14 cellular contexts compared by ENCODE assay signal in the genomic region with DNA sequence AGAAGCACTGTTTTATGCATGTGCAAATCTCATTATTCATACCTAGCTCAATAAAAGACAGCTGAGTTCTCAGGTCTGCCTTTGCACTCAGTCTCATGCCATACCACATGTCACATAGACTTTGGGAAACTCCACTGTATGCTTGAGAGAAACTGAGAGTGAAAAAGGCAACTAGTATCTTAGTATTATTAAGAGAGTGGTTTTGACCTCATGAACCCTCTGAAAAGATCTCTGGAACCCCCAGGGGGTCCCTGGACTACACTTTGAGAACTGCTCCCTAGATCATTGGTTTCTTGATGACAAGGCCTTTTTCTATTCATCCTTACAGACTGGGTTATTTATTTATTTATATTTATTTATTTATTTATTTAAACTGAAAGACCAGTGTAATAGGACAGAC. TPM values are rescaled to one million over a fixed set of nuclear protein-coding genes. Genes with fewer than 3 reads are reported as not detected.
DNase-seq lines count a peak whose midpoint lies in the region; ATAC-seq and TF ChIP-seq lines count a peak whose summit lies in the region.
"Had no signal": no experiment of that assay in that cellular context is flagged by ENCODE, and none has a peak within 500 bp of the region (broad histone marks: within the 10 kb centered on the region; RNA-seq: fewer than 3 reads in every experiment).

No MANE protein-coding gene starts in this region.

- no peaks in the 10 kb centered on the region for H3K27me3 ChIP-seq in upper lobe of right lung

- H3K9me3 Mint-ChIP-seq in stimulated activated naive CD8-positive, alpha-beta T cell treated with anti-CD3 and anti-CD28 coated beads, Interleukin-15, amount 100 ng/mL, for 72 hours = no peaks in the 10 kb centered on the region

- no peak overlapping the region for H3K27ac Mint-ChIP-seq in stimulated activated naive CD8-positive, alpha-beta T cell treated with anti-CD3 and anti-CD28 coated beads, Interleukin-15, amount 100 ng/mL, for 72 hours

- no peaks in the 10 kb centered on the region for H3K9me3 ChIP-seq in upper lobe of right lung

- ATAC-seq in GM21825 (IDR thresholded peaks at IDR 0.05; ENCODE audit: unreplicated experiment) (peak; percentile 48), HG03439 (IDR thresholded peaks at IDR 0.05; ENCODE audit: unreplicated experiment) (peak; percentile 40), upper lobe of right lung (no peak)
- peak; percentile 92 for ATAC-seq in stimulated activated naive CD8-positive, alpha-beta T cell treated with anti-CD3 and anti-CD28 coated beads, Interleukin-15, amount 100 ng/mL, for 72 hours

- no peak overlapping the region for H3K27ac ChIP-seq in upper lobe of right lung
- H3K27ac ChIP-seq: coronary artery had no signal

- no peak overlapping the region for H3K4me3 ChIP-seq in upper lobe of right lung
- H3K4me3 ChIP-seq: coronary artery, lung had no signal

- H3K4me1 ChIP-seq in upper lobe of right lung = no peaks in the 10 kb centered on the region

- peak; percentile 10 for DNase-seq in stimulated activated CD4-positive, alpha-beta T cell treated with anti-CD3 and anti-CD28 coated beads, Interleukin-15, amount 100 ng/mL, for 24 hours
- DNase-seq in stimulated activated CD4-positive, alpha-beta T cell treated with anti-CD3 and anti-CD28 coated beads, Interleukin-12 subunit alpha, Interleukin-12 subunit beta, amount 100 ng/mL, for 4 hours = no peak
- DNase-seq in stimulated activated naive CD8-positive, alpha-beta T cell treated with anti-CD3 and anti-CD28 coated beads, Interleukin-15, amount 100 ng/mL, for 72 hours = peak; percentile 27 to 49
- DNase-seq in upper lobe of right lung (no peak), globus pallidus (ENCODE audit: low spot score) (no peak), COLO668 (lab: John Stamatoyannopoulos, UW; ENCODE audit: unreplicated experiment) (no peak)
- DNase-seq: activated gamma-delta T cell treated with Interleukin-2 at 50 U/mL for 16 hours, NCI-H1105 treated with DMSO at 0.1 percent for 48 hours, OCI-M1 had no signal

- no peaks in the 10 kb centered on the region for H3K36me3 ChIP-seq in upper lobe of right lung

- peaks cover 58% of the 10 kb centered on the region for H3K4me1 Mint-ChIP-seq in stimulated activated naive CD8-positive, alpha-beta T cell treated with anti-CD3 and anti-CD28 coated beads, Interleukin-15, amount 100 ng/mL, for 72 hours

- no peak overlapping the region for H3K4me3 Mint-ChIP-seq in stimulated activated naive CD8-positive, alpha-beta T cell treated with anti-CD3 and anti-CD28 coated beads, Interleukin-15, amount 100 ng/mL, for 72 hours

- no peak for TF ChIP-seq CTCF in upper lobe of right lung (IDR thresholded peaks at IDR 0.05)

- peaks cover 15% of the 10 kb centered on the region for H3K27me3 Mint-ChIP-seq in stimulated activated naive CD8-positive, alpha-beta T cell treated with anti-CD3 and anti-CD28 coated beads, Interleukin-15, amount 100 ng/mL, for 72 hours

- intact Hi-C loops in upper lobe of right lung (cut with DNase I) = no loop called here

RNA-seq across cellular contexts. Expression of gene RHEX, which starts 3.7 kb away (rescaled TPM):
- total RNA-seq in upper lobe of right lung = 17.3 TPM
- total RNA-seq: fibroblast of villous mesenchyme had no signal

RNA-seq across cellular contexts. Expression of gene CTSE, which starts 25.6 kb away (rescaled TPM):
- total RNA-seq in upper lobe of right lung = 85.8 TPM
- total RNA-seq: fibroblast of villous mesenchyme had no signal

RNA-seq across cellular contexts. Expression of gene RAB7B, which starts 46.1 kb away (rescaled TPM):
- 7.0 TPM for total RNA-seq in upper lobe of right lung

Comparison
In these comparisons a context has a peak if more than half of its experiments do, and no peak if none do; other contexts are left out.
1. DNase-seq: peak in stimulated activated CD4-positive, alpha-beta T cell treated with anti-CD3 and anti-CD28 coated beads, Interleukin-15, amount 100 ng/mL, for 24 hours (single experiment) and stimulated activated naive CD8-positive, alpha-beta T cell treated with anti-CD3 and anti-CD28 coated beads, Interleukin-15, amount 100 ng/mL, for 72 hours (2 of 2); none in stimulated activated CD4-positive, alpha-beta T cell treated with anti-CD3 and anti-CD28 coated beads, Interleukin-12 subunit alpha, Interleukin-12 subunit beta, amount 100 ng/mL, for 4 hours (single experiment), upper lobe of right lung (single experiment), globus pallidus (single experiment) and COLO668 (single experiment).